ENCODE assay signal across 8 cellular contexts in the genomic region with DNA sequence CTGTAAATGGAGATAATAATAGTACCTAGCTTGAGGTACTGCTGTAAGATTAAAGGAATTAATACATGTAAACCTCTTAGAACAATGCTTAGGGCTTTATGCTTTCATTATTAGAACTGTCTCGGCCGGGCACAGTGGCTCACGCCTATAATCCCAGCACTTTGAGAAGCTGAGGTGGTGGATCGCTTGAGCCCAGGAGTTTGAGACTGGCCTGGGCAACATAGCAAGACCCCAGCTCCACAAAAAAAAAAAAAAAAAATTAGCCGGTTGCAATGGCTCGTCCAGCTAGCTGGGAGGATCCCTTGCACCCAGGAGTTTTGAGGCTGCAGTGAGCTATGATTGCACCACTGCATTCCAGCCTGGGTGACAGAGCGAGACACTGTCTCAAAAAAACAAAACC. TPM values are rescaled to one million over a fixed set of nuclear protein-coding genes. Genes with fewer than 3 reads are reported as not detected.
DNase-seq lines count a peak whose midpoint lies in the region; ATAC-seq and TF ChIP-seq lines count a peak whose summit lies in the region.
"Not testable (repeated sequence)": the region's sequence is repeated elsewhere in the genome, so short reads cannot be mapped to it uniquely, and the experiment has no call there.
"Had no signal": no experiment of that assay in that cellular context is flagged by ENCODE, and none has a peak within 500 bp of the region (broad histone marks: within the 10 kb centered on the region; RNA-seq: fewer than 3 reads in every experiment).

No MANE protein-coding gene starts in this region.

- not testable (repeated sequence) for H3K9me3 ChIP-seq in CD4-positive, alpha-beta T cell (ENCODE audit: control insufficient read depth, low read length); OCI-LY7 (ENCODE audit: low read length); colonic mucosa; mucosa of stomach (ENCODE audit: control insufficient read depth, low read length); transverse colon

- H3K79me2 ChIP-seq in OCI-LY7 (ENCODE audit: insufficient read depth, low read depth, low read length), result not testable (repeated sequence)

- peaks cover 11% of the 10 kb centered on the region for H3K4me1 Mint-ChIP-seq in CD4-positive, alpha-beta T cell (ENCODE audit: low read depth)
- not testable (repeated sequence) for H3K4me1 Mint-ChIP-seq in WTC11

- DNase-seq in CD4-positive, alpha-beta T cell; OCI-LY7 (ENCODE audit: low spot score); WTC11 (ENCODE audit: low spot score); colonic mucosa; transverse colon: not testable (repeated sequence)

- TF ChIP-seq POLR2A in transverse colon (IDR thresholded peaks at IDR 0.05), result not testable (repeated sequence)

- 31 to 73% methylated on average over 2 to 7 of the region's 7 CpGs for WGBS in transverse colon (ENCODE audit: low coverage in 1 of 2), 2 donors

- H3K27me3 ChIP-seq in CD4-positive, alpha-beta T cell (ENCODE audit: control insufficient read depth, insufficient read depth, low read length); colonic mucosa; mucosa of stomach (ENCODE audit: control insufficient read depth, insufficient read depth, low read length); transverse colon: not testable (repeated sequence)

- not testable (repeated sequence) for TF ChIP-seq EP300 in transverse colon (IDR thresholded peaks at IDR 0.05; ENCODE audit: low read depth)

- CTCF ChIA-PET in CD4-positive, alpha-beta T cell (lab: Charles Lee), result interaction anchor here (0.7 to 1.5 kb wide), 2 partner anchors 23 to 38 kb away, joined by 3 to 4 read pairs; a partner anchor contains a TSS
- CTCF ChIA-PET in OCI-LY7 (lab: Charles Lee; ENCODE audit: unreplicated experiment), result not testable (repeated sequence)
- CTCF ChIA-PET in WTC11 (lab: Charles Lee), result interaction anchor here (1.2 to 6.9 kb wide), 2 partner anchors 24 to 501 kb away, joined by 4 to 129 read pairs; a partner anchor contains a TSS

- BruUV-seq in OCI-LY7 (replicated peaks; lab: Mats Ljungman, UMichigan), result not testable (repeated sequence)

- H3K9me3 Mint-ChIP-seq in CD4-positive, alpha-beta T cell; WTC11: not testable (repeated sequence)

- not testable (repeated sequence) for H3K4me3 Mint-ChIP-seq in CD4-positive, alpha-beta T cell; WTC11

- H4K20me1 ChIP-seq in OCI-LY7 (ENCODE audit: insufficient read depth, low read length), result not testable (repeated sequence)

- not testable (repeated sequence) for TF ChIP-seq CTCF in CD4-positive, alpha-beta T cell (IDR thresholded peaks at IDR 0.05); OCI-LY7 (conservative IDR thresholded peaks at IDR 0.05; ENCODE audit: low read length); WTC11 (IDR thresholded peaks at IDR 0.05); colonic mucosa (IDR thresholded peaks at IDR 0.05); transverse colon (IDR thresholded peaks at IDR 0.05)

- intact Hi-C loops in CD4-positive, alpha-beta T cell (cut with DNase I, micrococcal nuclease), result loop anchor here in 1 of 2 experiments (10.0 kb wide), 1 partner anchor 50 kb away; a partner anchor contains a TSS
- intact Hi-C loops in OCI-LY7 (cut with micrococcal nuclease; ENCODE audit: unreplicated experiment); colonic mucosa (cut with DNase I): not testable (repeated sequence)
- intact Hi-C loops in transverse colon (cut with DNase I; ENCODE audit: low total_unique reads), result loop anchor here (10.0 kb wide), 1 partner anchor 70 kb away; a partner anchor contains a TSS

- H3K27me3 Mint-ChIP-seq in CD4-positive, alpha-beta T cell; WTC11 (ENCODE audit: low read depth): not testable (repeated sequence)

- H3K9ac ChIP-seq in colonic mucosa (ENCODE audit: low read depth in 2 of 2, low read length in 2 of 2), result peak overlapping the region; percentile 18 to 48
- H3K9ac ChIP-seq in mucosa of stomach (ENCODE audit: low read length), result peak overlapping the region; percentile 43

- in situ Hi-C loops in transverse colon (cut with MboI; ENCODE audit: low pct_ligation_motif_present in 1 of 4, low pct_unique_long_range_greater_than_20kb in 1 of 4, low sequenced_read_pairs in 3 of 4), result loop anchor here in 2 of 4 donors (25.0 kb wide), 1 partner anchor 297 kb away; a partner anchor contains a TSS

- not testable (repeated sequence) for ATAC-seq in CD4-positive, alpha-beta T cell (ENCODE audit: poor library complexity); WTC11

- H3K36me3 Mint-ChIP-seq in CD4-positive, alpha-beta T cell (ENCODE audit: low read depth), result peaks cover 61% of the 10 kb centered on the region
- not testable (repeated sequence) for H3K36me3 Mint-ChIP-seq in WTC11

- H3K4me1 ChIP-seq in OCI-LY7 (ENCODE audit: insufficient read depth, low read length, poor library complexity, severe bottlenecking) (peaks cover 15% of the 10 kb centered on the region), colonic mucosa (peaks cover 28% of the 10 kb centered on the region), mucosa of stomach (ENCODE audit: control insufficient read depth, insufficient read depth, low read length) (peaks cover 75% of the 10 kb centered on the region), transverse colon (peaks cover 30 to 65% (median 42%) of the 10 kb centered on the region in 4 donors)

- not testable (repeated sequence) for H3K36me3 ChIP-seq in OCI-LY7 (ENCODE audit: insufficient read depth, low read length); colonic mucosa
- H3K36me3 ChIP-seq in mucosa of stomach (ENCODE audit: control insufficient read depth, insufficient read depth, low read length) (peaks cover 24% of the 10 kb centered on the region), transverse colon (peaks cover 0 to 25% (median 12%) of the 10 kb centered on the region in 4 donors)

- peak overlapping the region; percentile 30 for H3K27ac ChIP-seq in CD4-positive, alpha-beta T cell (ENCODE audit: low read depth, low read length)
- not testable (repeated sequence) for H3K27ac ChIP-seq in OCI-LY7 (ENCODE audit: low read depth, low read length, poor library complexity, severe bottlenecking)
- H3K27ac ChIP-seq in colonic mucosa (peak overlapping the region; percentile 79), transverse colon (peak overlapping the region; percentile 81 to 98 (median 88))

- POLR2A ChIA-PET in CD4-positive, alpha-beta T cell (lab: Charles Lee), result interaction anchor here (1.1 to 1.5 kb wide), 3 partner anchors 22 to 67 kb away, joined by 3 to 5 read pairs (median 4); a partner anchor contains a TSS
- POLR2A ChIA-PET in OCI-LY7 (lab: Charles Lee), result interaction anchor here (0.9 to 1.1 kb wide), 3 partner anchors 8 to 22 kb away, joined by 3 to 5 read pairs (median 3); a partner anchor contains a TSS
- POLR2A ChIA-PET in WTC11 (lab: Charles Lee), result interaction anchor here (0.6 kb wide), 1 partner anchor 1161 kb away, joined by 4 read pairs; no protein-coding TSS in a partner anchor

- H3K4me3 ChIP-seq in OCI-LY7 (ENCODE audit: low read depth, low read length, poor library complexity, severe bottlenecking); colonic mucosa; mucosa of stomach (ENCODE audit: low read length); transverse colon: not testable (repeated sequence)

- peak overlapping the region; percentile 74 for H3K27ac Mint-ChIP-seq in CD4-positive, alpha-beta T cell
- not testable (repeated sequence) for H3K27ac Mint-ChIP-seq in WTC11

- not testable (repeated sequence) for H2AFZ ChIP-seq in OCI-LY7 (ENCODE audit: low read length)

- 0 out of 2 replicates have a peak overlapping the region, but pooled peaks have one; percentile 2 for H3K4me2 ChIP-seq in OCI-LY7 (ENCODE audit: low read length)

- H3K9me2 ChIP-seq in OCI-LY7 (ENCODE audit: insufficient read depth, low read length), result not testable (repeated sequence)

TF ChIP-seq in WTC11, 78 proteins besides CTCF, POLR2A, EP300 and RAD21:
- TF ChIP-seq ZNF121 (CRISPR knock-in tag; IDR thresholded peaks at IDR 0.05), result 0 out of 2 replicates have a peak, but pooled peaks have one; percentile 37
TF ChIP-seq in WTC11: peak in this region for 1; not testable (repeated sequence) for 77.

RNA-seq across cellular contexts. Expression of a gene that starts 1.5 kb away (rescaled TPM):
- total RNA-seq in CD4-positive, alpha-beta T cell, result 1 to 10 TPM; 5.2 to 6.4 TPM
- total RNA-seq in OCI-LY7 (2014; rRNA removed; shearing (Covaris generic)), result 1.8 and 2.0 TPM in 2 replicates
- total RNA-seq in OCI-LY7 (2022) (5.0 and 5.2 TPM in 2 replicates), WTC11 (2021) (1.5 to 2.5 TPM (median 1.8 TPM) in 3 replicates), colonic mucosa (10 to 100 TPM; 40.4 to 95.2 TPM), transverse colon (10 to 100 TPM in 3 of 4 donors, 1 to 10 TPM in 1; 9.4 to 33.3 (median 30.4) TPM)

RNA-seq across cellular contexts. Expression of a gene that starts 8.2 kb away (rescaled TPM):
- 10 to 100 TPM; 49.0 to 51.5 TPM for total RNA-seq in CD4-positive, alpha-beta T cell
- 9.9 and 25.3 TPM in 2 replicates for total RNA-seq in OCI-LY7 (2014; rRNA removed; shearing (Covaris generic))
- 30.1 and 34.6 TPM in 2 replicates for total RNA-seq in OCI-LY7 (2022)
- total RNA-seq in WTC11 (2021), result 35.9 to 38.2 TPM (median 36.9 TPM) in 3 replicates
- total RNA-seq in colonic mucosa, result 100 to 1,000 TPM; 208 to 298 TPM
- 100 to 1,000 TPM; 226 to 448 (median 244) TPM for total RNA-seq in transverse colon

RNA-seq across cellular contexts. Expression of a gene that starts 18.8 kb away (rescaled TPM):
- total RNA-seq in CD4-positive, alpha-beta T cell, result 100 to 1,000 TPM; 154 to 166 TPM
- total RNA-seq in OCI-LY7 (2014; rRNA removed; shearing (Covaris generic)), result 17.5 and 18.6 TPM in 2 replicates
- total RNA-seq in OCI-LY7 (2022) (34.5 and 50.6 TPM in 2 replicates), WTC11 (2021) (43.7 to 52.7 TPM (median 51.7 TPM) in 3 replicates), colonic mucosa (10 to 100 TPM; 15.5 to 39.2 TPM), transverse colon (100 to 1,000 TPM in 3 of 4 donors, 10 to 100 TPM in 1; 90.8 to 154 (median 125) TPM)

RNA-seq across cellular contexts. Expression of a gene that starts 23.1 kb away (rescaled TPM):
- under 1 TPM; 0.42 to 0.47 TPM for total RNA-seq in CD4-positive, alpha-beta T cell
- total RNA-seq in OCI-LY7 (2014; rRNA removed; shearing (Covaris generic)), result 0.77 and 1.4 TPM in 2 replicates
- 3.7 and 4.5 TPM in 2 replicates for total RNA-seq in OCI-LY7 (2022)
- total RNA-seq in WTC11 (2021), result 5.1 to 7.6 TPM (median 6.6 TPM) in 3 replicates
- 1 to 10 TPM in 1 of 2 donors, under 1 TPM in 1; 0.85 to 1.6 TPM for total RNA-seq in colonic mucosa
- 1 to 10 TPM in 1 of 4 donors, under 1 TPM in 1, not detected in 2; 0.82 to 2.2 TPM for total RNA-seq in transverse colon
- total RNA-seq: A172, Daoy had no signal

RNA-seq across cellular contexts. Expression of a gene that starts 39.0 kb away (rescaled TPM):
- 10 to 100 TPM; 83.9 to 87.3 TPM for total RNA-seq in CD4-positive, alpha-beta T cell
- total RNA-seq in OCI-LY7 (2014; rRNA removed; shearing (Covaris generic)), result 137 and 144 TPM in 2 replicates
- total RNA-seq in OCI-LY7 (2022) (124 and 130 TPM in 2 replicates), WTC11 (2021) (159 to 164 TPM (median 161 TPM) in 3 replicates), colonic mucosa (100 to 1,000 TPM; 111 to 156 TPM), transverse colon (10 to 100 TPM; 17.7 to 92.3 (median 74.3) TPM)
